Comparison of ENCODE assay signal across 17 cellular contexts in genomic region chrX:149151805-149152757, GRCh38.
A peak's percentile ranks its signal among the peaks of the same experiment; 100 is the strongest.
DNase-seq lines count a peak whose midpoint lies in the region; ATAC-seq and TF ChIP-seq lines count a peak whose summit lies in the region.
"Had no signal": no experiment of that assay in that cellular context is flagged by ENCODE, and none has a peak within 500 bp of the region (broad histone marks: within the 10 kb centered on the region; RNA-seq: fewer than 3 reads in every experiment).

No MANE protein-coding gene starts in this region.

- no peaks in the 10 kb centered on the region for H3K36me3 ChIP-seq in MG63
- H3K36me3 ChIP-seq in osteoblast (ENCODE audit: insufficient read depth, low read length), result no peaks in the 10 kb centered on the region
- H3K36me3 ChIP-seq in CD8-positive, alpha-beta memory T cell (ENCODE audit: insufficient read depth, low read length), result no peaks in the 10 kb centered on the region

- POLR2A ChIA-PET in CD8-positive, alpha-beta memory T cell (lab: Charles Lee), result no interaction called here

- H3K79me2 ChIP-seq in osteoblast (ENCODE audit: insufficient read depth, low read length), result no peaks in the 10 kb centered on the region

- H3K27me3 ChIP-seq in MG63 (no peaks in the 10 kb centered on the region), osteoblast (ENCODE audit: insufficient read depth, low read length) (no peaks in the 10 kb centered on the region)
- no peaks in the 10 kb centered on the region for H3K27me3 ChIP-seq in CD8-positive, alpha-beta memory T cell (ENCODE audit: insufficient read depth, low read length, poor library complexity, severe bottlenecking)

- DNase-seq in EH (ENCODE audit: low read depth), result peak; percentile 28
- DNase-seq in MG63, result peak; percentile 3
- peak; percentile 65 for DNase-seq in chondrocyte (ENCODE audit: low spot score)
- peak; percentile 23 for DNase-seq in osteoblast (ENCODE audit: insufficient read length, low spot score, missing footprints)
- no peak for DNase-seq in CD8-positive, alpha-beta memory T cell
- no peak for DNase-seq in NCI-H2081 treated with DMSO at 0.1 percent for 48 hours (lab: John Stamatoyannopoulos, UW)
- DNase-seq in globus pallidus (ENCODE audit: low spot score), result no peak
- DNase-seq: activated T-cell treated with anti-CD3 and anti-CD28 coated beads, Interleukin-2, amount 50 U/mL, for 48 hours; C1 segment of cervical spinal cord; H7; kidney; NCI-H2081; NCI-H82; stimulated activated CD4-positive, alpha-beta T cell treated with anti-CD3 and anti-CD28 coated beads, Interleukin-2, amount 100 ng/mL, for 24 hours had no signal

- ATAC-seq in GM21529 (IDR thresholded peaks at IDR 0.05; ENCODE audit: unreplicated experiment), result no peak
- ATAC-seq: Right ventricle myocardium inferior had no signal

- no peaks in the 10 kb centered on the region for H3K27me3 Mint-ChIP-seq in chondrocyte (ENCODE audit: low read depth)
- H3K27me3 Mint-ChIP-seq in CD8-positive, alpha-beta memory T cell, result peaks cover 0 to 6% of the 10 kb centered on the region in 2 donors
- H3K27me3 Mint-ChIP-seq: progenitor cell of endocrine pancreas had no signal

- H3K36me3 Mint-ChIP-seq in chondrocyte (ENCODE audit: low read depth), result no peaks in the 10 kb centered on the region
- no peaks in the 10 kb centered on the region for H3K36me3 Mint-ChIP-seq in CD8-positive, alpha-beta memory T cell

- H4K20me1 ChIP-seq in osteoblast (ENCODE audit: insufficient read depth, low read length), result no peaks in the 10 kb centered on the region

- H3K27ac Mint-ChIP-seq in chondrocyte (ENCODE audit: unreplicated experiment), result peak overlapping the region; percentile 89
- H3K27ac Mint-ChIP-seq in CD8-positive, alpha-beta memory T cell, result no peak overlapping the region
- H3K27ac Mint-ChIP-seq: progenitor cell of endocrine pancreas had no signal

- no peak overlapping the region for H3K27ac ChIP-seq in osteoblast (ENCODE audit: low read depth, low read length)
- H3K27ac ChIP-seq in CD8-positive, alpha-beta memory T cell (ENCODE audit: low read depth, low read length), result no peak overlapping the region

- peaks cover 5% of the 10 kb centered on the region for H3K4me1 ChIP-seq in osteoblast (ENCODE audit: insufficient read depth, low read length)
- H3K4me1 ChIP-seq in CD8-positive, alpha-beta memory T cell (ENCODE audit: insufficient read depth, low read length), result no peaks in the 10 kb centered on the region

- no peak overlapping the region for H3K4me3 ChIP-seq in MG63
- H3K4me3 ChIP-seq in osteoblast (ENCODE audit: insufficient read depth, low read length), result no peak overlapping the region
- no peak overlapping the region for H3K4me3 ChIP-seq in CD8-positive, alpha-beta memory T cell (ENCODE audit: low read length)

- H3K4me3 Mint-ChIP-seq in chondrocyte (ENCODE audit: unreplicated experiment), result no peak overlapping the region
- no peak overlapping the region for H3K4me3 Mint-ChIP-seq in CD8-positive, alpha-beta memory T cell

- H3K9me3 Mint-ChIP-seq in chondrocyte (ENCODE audit: low read depth), result peaks cover 26% of the 10 kb centered on the region
- no peaks in the 10 kb centered on the region for H3K9me3 Mint-ChIP-seq in CD8-positive, alpha-beta memory T cell

- H3K9me3 ChIP-seq in MG63, result no peaks in the 10 kb centered on the region
- no peaks in the 10 kb centered on the region for H3K9me3 ChIP-seq in osteoblast (ENCODE audit: low read depth, low read length)
- no peaks in the 10 kb centered on the region for H3K9me3 ChIP-seq in CD8-positive, alpha-beta memory T cell (ENCODE audit: low read length)

- TF ChIP-seq CTCF in chondrocyte (IDR thresholded peaks at IDR 0.05), result no peak
- no peak for TF ChIP-seq CTCF in osteoblast (IDR thresholded peaks at IDR 0.05; ENCODE audit: extremely low read depth, low read depth, low read length)

- H2AFZ ChIP-seq in osteoblast (ENCODE audit: low read length), result no peak overlapping the region

- CTCF ChIA-PET in CD8-positive, alpha-beta memory T cell (lab: Charles Lee), result no interaction called here

- no peak overlapping the region for H3K4me2 ChIP-seq in osteoblast (ENCODE audit: insufficient read depth, low read length)

- peaks cover 35% of the 10 kb centered on the region for H3K4me1 Mint-ChIP-seq in chondrocyte (ENCODE audit: low read depth)
- no peaks in the 10 kb centered on the region for H3K4me1 Mint-ChIP-seq in CD8-positive, alpha-beta memory T cell

Comparison
In these comparisons a context has a peak if more than half of its experiments do, and no peak if none do; other contexts are left out.
1. DNase-seq: peak in EH (single experiment), MG63 (single experiment), chondrocyte (single experiment) and osteoblast (single experiment); none in CD8-positive, alpha-beta memory T cell (0 of 5), NCI-H2081 treated with DMSO at 0.1 percent for 48 hours (single experiment) and globus pallidus (single experiment).